In the genomic region with DNA sequence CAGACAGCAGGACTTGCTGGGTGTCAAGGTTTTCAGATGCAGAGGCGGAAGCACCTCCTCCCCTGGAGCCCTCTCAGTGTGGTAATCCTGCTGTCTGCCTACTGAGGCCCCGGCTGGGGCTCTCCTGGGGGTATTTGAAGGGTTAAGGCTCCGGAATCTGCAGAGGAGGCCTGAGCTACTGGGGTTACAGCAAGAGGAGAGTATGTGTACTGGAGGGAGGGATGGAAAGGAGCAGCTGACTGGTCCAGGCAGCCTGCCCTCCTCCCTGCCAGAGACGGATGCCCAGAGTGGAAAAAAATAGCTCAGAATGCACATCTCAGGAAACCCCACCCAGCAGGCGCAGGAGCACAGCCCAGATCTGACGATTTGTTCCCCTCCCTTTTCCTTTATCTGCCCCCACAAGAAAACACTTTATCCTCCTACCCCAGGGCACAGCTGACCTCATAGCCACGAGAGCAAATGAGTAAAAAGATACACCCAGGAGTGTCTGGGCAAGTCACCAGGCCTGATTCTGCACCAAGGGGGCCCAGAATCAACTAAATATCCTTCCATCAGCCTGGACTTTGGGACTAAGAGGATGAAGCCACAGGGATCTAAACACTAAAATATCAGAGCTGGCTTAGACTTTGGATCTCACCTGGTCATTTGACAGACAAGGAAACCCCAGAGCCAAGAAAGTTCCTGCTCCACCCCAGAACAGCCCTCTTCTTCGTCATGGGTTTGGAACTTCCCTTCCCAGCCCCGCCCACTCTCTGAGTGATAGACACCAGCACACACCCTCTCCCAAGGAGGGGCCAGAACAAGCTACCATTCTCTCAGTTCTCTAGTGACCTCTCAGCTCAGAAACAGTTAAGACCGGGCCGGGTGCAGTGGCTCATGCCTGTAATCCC, we compare ENCODE assay signal across 8 cellular contexts. TPM values are rescaled to one million over a fixed set of nuclear protein-coding genes. Genes with fewer than 3 reads are reported as not detected.
DNase-seq lines count a peak whose midpoint lies in the region; ATAC-seq and TF ChIP-seq lines count a peak whose summit lies in the region.

No MANE protein-coding gene starts in this region.

- H3K27ac Mint-ChIP-seq in neural crest cell (ENCODE audit: unreplicated experiment): peak overlapping the region; percentile 80
- H3K27ac Mint-ChIP-seq in stimulated activated naive CD8-positive, alpha-beta T cell treated with anti-CD3 and anti-CD28 coated beads, Interleukin-15, Interleukin-2, amounts not matched to agents 100 ng/mL and 50 ng/mL, for 24 hours: peak overlapping the region; percentile 99

- DNase-seq in ACHN (peak; percentile 96), RKO (ENCODE audit: low spot score) (peak; percentile 95), fibroblast of pulmonary artery (ENCODE audit: low read depth) (peak; percentile 97), neural crest cell (ENCODE audit: low read depth, low spot score) (peak; percentile 34)
- peak; percentile 39 to 62 for DNase-seq in activated T-helper 1 cell treated with anti-CD3 and anti-CD28 coated beads, Interleukin-2, amount 50 U/mL, for 16 hours (ENCODE audit: low read depth in 1 of 2, low spot score in 1 of 2)

- in situ Hi-C loops in ACHN (cut with HindIII; ENCODE audit: low pct_ligation_motif_present, low pct_unique_long_range_greater_than_20kb, low sequenced_read_pairs): no loop called here
- in situ Hi-C loops in GM18951 (cut with MboI; ENCODE audit: low sequenced_read_pairs, unreplicated experiment): no loop called here

- no peaks in the 10 kb centered on the region for H3K27me3 Mint-ChIP-seq in neural crest cell (ENCODE audit: low read depth)
- H3K27me3 Mint-ChIP-seq in stimulated activated naive CD8-positive, alpha-beta T cell treated with anti-CD3 and anti-CD28 coated beads, Interleukin-15, Interleukin-2, amounts not matched to agents 100 ng/mL and 50 ng/mL, for 24 hours: no peaks in the 10 kb centered on the region

- H3K4me3 Mint-ChIP-seq in neural crest cell: peak overlapping the region; percentile 16
- peak overlapping the region; percentile 85 for H3K4me3 Mint-ChIP-seq in stimulated activated naive CD8-positive, alpha-beta T cell treated with anti-CD3 and anti-CD28 coated beads, Interleukin-15, Interleukin-2, amounts not matched to agents 100 ng/mL and 50 ng/mL, for 24 hours

- peak; percentile 64 for ATAC-seq in HG03175 (IDR thresholded peaks at IDR 0.05; ENCODE audit: unreplicated experiment)

- H3K9me3 Mint-ChIP-seq in neural crest cell: no peaks in the 10 kb centered on the region
- H3K9me3 Mint-ChIP-seq in stimulated activated naive CD8-positive, alpha-beta T cell treated with anti-CD3 and anti-CD28 coated beads, Interleukin-15, Interleukin-2, amounts not matched to agents 100 ng/mL and 50 ng/mL, for 24 hours: no peaks in the 10 kb centered on the region

- TF ChIP-seq CTCF in fibroblast of pulmonary artery (IDR thresholded peaks at IDR 0.05; ENCODE audit: low read length, missing control alignments) (no peak), neural crest cell (conservative IDR thresholded peaks at IDR 0.05) (no peak)

- H3K4me3 ChIP-seq in fibroblast of pulmonary artery (replicated peaks; ENCODE audit: low read depth, low read length): peak overlapping the region; percentile 54

- peak; percentile 43 for TF ChIP-seq POLR2A in GM18951 (IDR thresholded peaks at IDR 0.05; ENCODE audit: extremely low read depth, insufficient read depth, insufficient read length)

- no peaks in the 10 kb centered on the region for H3K36me3 Mint-ChIP-seq in neural crest cell (ENCODE audit: low read depth)
- peaks cover 9% of the 10 kb centered on the region for H3K36me3 Mint-ChIP-seq in stimulated activated naive CD8-positive, alpha-beta T cell treated with anti-CD3 and anti-CD28 coated beads, Interleukin-15, Interleukin-2, amounts not matched to agents 100 ng/mL and 50 ng/mL, for 24 hours (ENCODE audit: low read depth)

- peaks cover 28% of the 10 kb centered on the region for H3K4me1 Mint-ChIP-seq in neural crest cell
- peaks cover 88% of the 10 kb centered on the region for H3K4me1 Mint-ChIP-seq in stimulated activated naive CD8-positive, alpha-beta T cell treated with anti-CD3 and anti-CD28 coated beads, Interleukin-15, Interleukin-2, amounts not matched to agents 100 ng/mL and 50 ng/mL, for 24 hours (ENCODE audit: low read depth)

RNA-seq across cellular contexts. Expression of a gene that starts 5.5 kb away (rescaled TPM):
- 8.0 and 8.5 TPM in 2 replicates for total RNA-seq in neural crest cell

RNA-seq across cellular contexts. Expression of a gene that starts 16.5 kb away (rescaled TPM):
- total RNA-seq in neural crest cell: 40.3 and 42.3 TPM in 2 replicates

RNA-seq across cellular contexts. Expression of a gene that starts 16.9 kb away (rescaled TPM):
- 76.6 and 77.6 TPM in 2 replicates for total RNA-seq in neural crest cell

RNA-seq across cellular contexts. Expression of a gene that starts 26.0 kb away (rescaled TPM):
- total RNA-seq in neural crest cell: 0.14 TPM in 1 of 2 replicates, not detected in the other

Comparison
In these comparisons a context has a peak if more than half of its experiments do, and no peak if none do; other contexts are left out.
1. Peak in every context shown above with its lines: DNase-seq, ATAC-seq and H3K4me3 ChIP-seq.
2. DNase-seq: peak in every context shown above with its lines; median percentile 97 in fibroblast of pulmonary artery; 96 in ACHN; 95 in RKO; 50 in activated T-helper 1 cell treated with anti-CD3 and anti-CD28 coated beads, Interleukin-2, amount 50 U/mL, for 16 hours; 34 in neural crest cell.